8 cellular contexts compared by ENCODE assay signal in the genomic region with DNA sequence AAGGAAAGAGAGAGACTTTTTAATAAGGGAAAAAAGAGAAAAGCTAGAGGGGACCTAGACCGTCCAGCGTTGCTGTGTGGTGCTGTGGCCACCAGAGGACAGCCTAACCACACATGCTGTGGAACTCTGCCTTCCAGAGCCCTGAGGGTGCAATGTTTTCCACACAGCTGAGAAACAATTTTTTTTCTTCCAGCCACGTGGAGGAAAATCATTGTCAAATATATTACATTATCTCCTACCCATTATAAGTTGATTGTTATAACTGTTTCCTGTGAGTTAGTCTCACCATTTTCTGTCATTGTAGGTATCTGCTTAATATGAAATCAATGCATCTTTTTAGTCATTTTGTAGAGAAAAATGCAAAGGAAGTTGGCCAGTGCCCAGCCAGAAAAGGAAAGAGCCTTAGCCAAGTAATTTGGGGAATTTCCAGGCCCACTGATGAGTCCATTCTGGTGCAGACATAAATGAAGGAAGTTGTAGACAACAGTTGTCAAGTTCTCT. TPM values are rescaled to one million over a fixed set of nuclear protein-coding genes. Genes with fewer than 3 reads are reported as not detected.
DNase-seq lines count a peak whose midpoint lies in the region; ATAC-seq and TF ChIP-seq lines count a peak whose summit lies in the region.

No MANE protein-coding gene starts in this region.

- H3K4me1 ChIP-seq in uterus = no peaks in the 10 kb centered on the region

- TF ChIP-seq CTCF in uterus (IDR thresholded peaks at IDR 0.05) = peak; percentile 88 to 98 (median 95)

- no peak for TF ChIP-seq POLR2A in uterus (IDR thresholded peaks at IDR 0.05)

- DNase-seq in Daoy (ENCODE audit: low read depth) (peak; percentile 80), RKO (ENCODE audit: low spot score) (peak; percentile 75), germinal center (ENCODE audit: low spot score) (peak; percentile 50), pons (ENCODE audit: low spot score) (peak; percentile 70), uterus (peak; percentile 66 to 74)
- peak; percentile 16 for DNase-seq in activated effector memory CD4-positive, alpha-beta T cell treated with Interleukin-2 at 50 U/mL for 16 hours

- no peaks in the 10 kb centered on the region for H3K9me3 ChIP-seq in uterus

- peak overlapping the region; percentile 38 to 52 for H3K27ac ChIP-seq in uterus

- intact Hi-C loops in uterus (cut with DNase I; ENCODE audit: low total_unique reads) = no loop called here

- ATAC-seq in GM19468 (IDR thresholded peaks at IDR 0.05; ENCODE audit: extremely low read depth, unreplicated experiment) (peak; percentile 75), HG03558 (IDR thresholded peaks at IDR 0.05; ENCODE audit: extremely low read depth, unreplicated experiment) (peak; percentile 72)

- H3K27me3 ChIP-seq in uterus = no peaks in the 10 kb centered on the region

- H3K4me3 ChIP-seq in uterus = no peak overlapping the region

- no peaks in the 10 kb centered on the region for H3K36me3 ChIP-seq in uterus

RNA-seq across cellular contexts. Expression of a gene that starts 5.9 kb away (rescaled TPM):
- 88.3 and 104 TPM in 2 replicates for total RNA-seq in Daoy (2014; rRNA removed; shearing (Covaris generic))
- 10 to 100 TPM; 27.9 to 64.0 (median 45.8) TPM for total RNA-seq in uterus

Comparison
In these comparisons a context has a peak if more than half of its experiments do, and no peak if none do; other contexts are left out.
1. DNase-seq: peak in every context shown above with its lines; median percentile 80 in Daoy; 75 in RKO; 70 in pons; 70 in uterus; 50 in germinal center; 16 in activated effector memory CD4-positive, alpha-beta T cell treated with Interleukin-2 at 50 U/mL for 16 hours.